In genomic region chr11:11822946-11823345, GRCh38 we compare ENCODE assay signal across 34 cellular contexts.
"Had no signal": no experiment of that assay in that cellular context is flagged by ENCODE, and none has a peak within 500 bp of the region (broad histone marks: within the 10 kb centered on the region; RNA-seq: fewer than 3 reads in every experiment).

No MANE protein-coding gene starts in this region.

- H3K27ac Mint-ChIP-seq: activated B cell treated with CpG ODN at 0.5 μM for 24 hours; activated CD4-positive, alpha-beta memory T cell treated with anti-CD3 and anti-CD28 coated beads for 36 hours; activated CD4-positive, alpha-beta T cell treated with anti-CD3 and anti-CD28 coated beads for 36 hours; activated CD8-positive, alpha-beta T cell treated with anti-CD3 and anti-CD28 coated beads for 36 hours; activated naive CD4-positive, alpha-beta T cell treated with anti-CD3 and anti-CD28 coated beads for 36 hours; activated naive CD4-positive, alpha-beta T cell treated with anti-CD3 and anti-CD28 coated beads, Interleukin-2, amount 50 U/mL, for 72 hours; activated naive CD8-positive, alpha-beta T cell treated with anti-CD3 and anti-CD28 coated beads for 36 hours; activated T-cell treated with anti-CD3 and anti-CD28 coated beads, Interleukin-2, amount 50 U/mL, for 72 hours; activated T-helper 1 cell treated with anti-CD3 and anti-CD28 coated beads, Interleukin-12 subunit alpha, Interleukin-12 subunit beta, Interleukin-2, Interleukin-4 antibody, amounts not matched to agents 30 ng/mL and 10 ng/mL and 1 ng/mL, durations not matched to agents 14 hours and 24 hours and 36 hours; activated T-helper 17 cell treated with anti-CD3 and anti-CD28 coated beads, Interleukin-2, amount 50 U/mL, for 72 hours; brain; T-cell; T-helper 2 cell treated with Interferon-gamma antibody and Interleukin-4, amounts not matched to agents 5 μg/mL and 100 μg/mL, for 36 hours had no signal

- H3K4me3 Mint-ChIP-seq: activated B cell treated with CpG ODN at 0.5 μM for 24 hours; activated CD4-positive, alpha-beta memory T cell treated with anti-CD3 and anti-CD28 coated beads for 36 hours; activated CD4-positive, alpha-beta T cell treated with anti-CD3 and anti-CD28 coated beads for 36 hours; activated CD8-positive, alpha-beta T cell treated with anti-CD3 and anti-CD28 coated beads for 36 hours; activated naive CD4-positive, alpha-beta T cell treated with anti-CD3 and anti-CD28 coated beads for 36 hours; activated naive CD8-positive, alpha-beta T cell treated with anti-CD3 and anti-CD28 coated beads for 36 hours; activated T-cell treated with anti-CD3 and anti-CD28 coated beads, Interleukin-2, amount 50 U/mL, for 4 hours; activated T-cell treated with anti-CD3 and anti-CD28 coated beads, Interleukin-2, amount 50 U/mL, for 72 hours; activated T-helper 1 cell treated with anti-CD3 and anti-CD28 coated beads, Interleukin-12 subunit alpha, Interleukin-12 subunit beta, Interleukin-2, Interleukin-4 antibody, amounts not matched to agents 30 ng/mL and 10 ng/mL and 1 ng/mL, durations not matched to agents 14 hours and 24 hours and 36 hours; activated T-helper 17 cell treated with anti-CD3 and anti-CD28 coated beads, Interleukin-2, amount 50 U/mL, for 72 hours; brain; T-cell; T-helper 2 cell treated with Interferon-gamma antibody and Interleukin-4, amounts not matched to agents 5 μg/mL and 100 μg/mL, for 36 hours had no signal

- H3K27ac ChIP-seq: adrenal gland, ascending aorta, VCaP had no signal

- H3K4me3 ChIP-seq: adrenal gland, ascending aorta had no signal

- H3K36me3 Mint-ChIP-seq: activated CD4-positive, alpha-beta memory T cell treated with anti-CD3 and anti-CD28 coated beads for 36 hours; activated naive CD4-positive, alpha-beta T cell treated with anti-CD3 and anti-CD28 coated beads, Interleukin-2, amount 50 U/mL, for 72 hours; activated naive CD8-positive, alpha-beta T cell treated with anti-CD3 and anti-CD28 coated beads for 36 hours; brain had no signal

- H3K4me1 Mint-ChIP-seq: activated B cell treated with CpG ODN at 0.5 μM for 24 hours; activated CD4-positive, alpha-beta T cell treated with anti-CD3 and anti-CD28 coated beads for 36 hours; activated naive CD8-positive, alpha-beta T cell treated with anti-CD3 and anti-CD28 coated beads for 36 hours; activated T-helper 17 cell treated with anti-CD3 and anti-CD28 coated beads, Interleukin-2, amount 50 U/mL, for 72 hours; brain; T-cell had no signal

- FAIRE-seq: TTC549 had no signal

- DNase-seq: activated B cell treated with CpG ODN at 0.5 μM for 24 hours; activated CD4-positive, alpha-beta memory T cell treated with anti-CD3 and anti-CD28 coated beads for 36 hours; activated CD4-positive, alpha-beta T cell treated with anti-CD3 and anti-CD28 coated beads for 36 hours; activated CD4-positive, alpha-beta T cell treated with anti-CD3 and anti-CD28 coated beads for 48 hours; activated CD4-positive, alpha-beta T cell treated with anti-CD3 and anti-CD28 coated beads, Interleukin-2, amount 50 U/mL, for 1 hour; activated CD4-positive, alpha-beta T cell treated with anti-CD3 and anti-CD28 coated beads, Interleukin-2, amount 50 U/mL, for 4 hours; activated CD4-positive, CD25-positive, alpha-beta regulatory T cell treated with anti-CD3 and anti-CD28 coated beads, Interleukin-2, amount 50 U/mL, for 72 hours; activated CD8-positive, alpha-beta memory T cell treated with anti-CD3 and anti-CD28 coated beads, Interleukin-2, amount 50 U/mL, for 4 hours; activated CD8-positive, alpha-beta T cell treated with anti-CD3 and anti-CD28 coated beads for 36 hours; activated effector memory CD4-positive, alpha-beta T cell treated with anti-CD3 and anti-CD28 coated beads, Interleukin-2, amount 50 U/mL, for 16 hours; activated gamma-delta T cell treated with Interleukin-2 at 50 U/mL for 16 hours; activated naive CD4-positive, alpha-beta T cell; activated naive CD4-positive, alpha-beta T cell treated with anti-CD3 and anti-CD28 coated beads for 36 hours; activated naive CD4-positive, alpha-beta T cell treated with anti-CD3 and anti-CD28 coated beads, Interleukin-2, amount 50 U/mL, for 16 hours; activated naive CD8-positive, alpha-beta T cell treated with anti-CD3 and anti-CD28 coated beads for 36 hours; activated T-cell treated with anti-CD3 and anti-CD28 coated beads for 4 hours; activated T-cell treated with anti-CD3 and anti-CD28 coated beads, Interleukin-2, amount 50 U/mL, for 1 hour; activated T-cell treated with anti-CD3 and anti-CD28 coated beads, Interleukin-2, amount 50 U/mL, for 4 hours; activated T-cell treated with anti-CD3 and anti-CD28 coated beads, Interleukin-2, amount 50 U/mL, for 72 hours; adrenal gland; amygdala; anterior cingulate cortex; central memory CD4-positive, alpha-beta T cell; T-cell; T-helper 2 cell; T-helper 9 cell had no signal

- ATAC-seq: activated CD4-positive, alpha-beta T cell treated with anti-CD3 and anti-CD28 coated beads for 36 hours; activated CD8-positive, alpha-beta T cell treated with anti-CD3 and anti-CD28 coated beads for 36 hours; activated naive CD4-positive, alpha-beta T cell treated with anti-CD3 and anti-CD28 coated beads, Interleukin-2, amount 50 U/mL, for 72 hours; activated T-cell treated with anti-CD3 and anti-CD28 coated beads, Interleukin-2, amount 50 U/mL, for 4 hours; activated T-cell treated with anti-CD3 and anti-CD28 coated beads, Interleukin-2, amount 50 U/mL, for 72 hours; activated T-helper 17 cell treated with anti-CD3 and anti-CD28 coated beads, Interleukin-2, amount 50 U/mL, for 72 hours; T-cell had no signal

- H3K9me3 ChIP-seq: adrenal gland, ascending aorta had no signal

- H3K27me3 Mint-ChIP-seq: activated CD4-positive, alpha-beta memory T cell treated with anti-CD3 and anti-CD28 coated beads for 36 hours; activated CD4-positive, alpha-beta T cell treated with anti-CD3 and anti-CD28 coated beads for 36 hours; activated naive CD8-positive, alpha-beta T cell treated with anti-CD3 and anti-CD28 coated beads for 36 hours had no signal

- H3K4me1 ChIP-seq: adrenal gland, ascending aorta had no signal

- H3K27me3 ChIP-seq: adrenal gland, ascending aorta had no signal

- H3K36me3 ChIP-seq: adrenal gland, ascending aorta had no signal
